1 cellular context compared by ENCODE assay signal in the genomic region with DNA sequence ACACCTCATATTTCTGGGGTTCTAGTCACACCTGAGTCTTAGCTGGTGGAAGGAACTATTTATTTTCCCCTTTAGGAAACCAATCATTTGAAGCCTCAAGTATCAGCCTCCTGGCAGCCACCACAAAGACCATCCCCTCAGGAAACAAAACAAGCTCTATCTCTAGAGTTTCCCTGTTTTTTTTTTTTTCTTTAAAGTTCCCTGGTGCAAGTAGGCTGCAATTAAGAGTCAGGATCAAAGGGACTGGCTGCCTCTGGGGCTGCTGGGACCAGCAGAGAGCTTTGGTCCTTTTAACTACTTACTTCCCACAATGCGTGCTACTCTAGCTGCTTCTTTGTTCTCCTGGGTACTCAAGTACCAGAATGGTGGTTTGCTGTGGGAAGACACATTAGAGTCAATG.
TF ChIP-seq lines count a peak whose summit lies in the region.

No MANE protein-coding gene starts in this region.

TF ChIP-seq in GM23338, 12 proteins besides CTCF, POLR2A, EP300 and RAD21 (continued from another document):
- no peak for TF ChIP-seq POLR2AphosphoS5 (IDR thresholded peaks at IDR 0.05; ENCODE audit: low read depth)
- no peak for TF ChIP-seq STAT1 (IDR thresholded peaks at IDR 0.05; ENCODE audit: unreplicated experiment)
